8 cellular contexts compared by ENCODE assay signal in the genomic region with DNA sequence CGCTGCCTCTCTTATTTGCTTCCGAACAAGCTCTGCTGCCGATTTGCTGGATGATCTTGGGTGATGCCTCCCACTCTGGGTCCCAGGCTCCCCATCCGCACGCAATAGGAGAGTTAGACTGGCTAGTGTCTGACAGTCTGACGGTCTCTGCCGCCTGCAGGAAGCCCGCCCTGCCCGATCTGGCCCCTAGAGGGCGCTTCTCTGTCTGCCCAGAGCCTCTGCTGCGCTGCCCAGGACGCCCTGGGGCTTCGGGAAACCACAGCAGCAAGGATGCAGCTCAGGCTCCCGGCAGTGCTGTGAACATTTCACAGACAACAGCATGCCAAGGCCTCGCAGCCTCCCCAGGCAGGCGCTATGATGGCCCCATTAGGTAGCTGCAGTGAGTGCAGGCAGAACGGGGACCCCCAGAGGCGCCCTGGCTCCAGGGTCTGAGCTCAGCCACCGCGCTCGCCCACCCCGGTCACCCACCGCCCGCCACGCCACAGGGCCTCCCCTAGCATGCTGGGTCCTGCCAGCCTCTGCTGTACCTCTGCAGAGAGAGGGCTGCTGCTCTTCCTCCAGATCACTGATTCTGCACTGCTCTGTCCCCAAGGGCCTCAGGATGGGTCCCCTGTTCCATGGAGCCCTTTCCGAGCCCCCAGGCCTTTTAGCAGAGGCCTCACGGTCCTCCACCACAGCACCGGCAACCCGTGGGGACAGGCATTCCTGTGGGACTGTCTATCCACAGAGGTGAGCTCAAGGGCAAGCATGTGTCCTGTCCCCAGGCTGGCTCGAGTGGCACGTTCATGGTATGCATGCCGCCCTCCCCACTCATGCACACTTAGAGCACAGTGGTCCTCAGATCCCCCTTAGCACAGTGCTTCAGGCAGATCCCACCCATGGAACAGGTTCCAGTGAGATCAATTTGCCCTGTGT. TPM values are rescaled to one million over a fixed set of nuclear protein-coding genes. Genes with fewer than 3 reads are reported as not detected.
DNase-seq lines count a peak whose midpoint lies in the region; ATAC-seq and TF ChIP-seq lines count a peak whose summit lies in the region.

No MANE protein-coding gene starts in this region.

- H3K4me3 ChIP-seq in astrocyte of the spinal cord (ENCODE audit: low read depth, low read length): no peak overlapping the region
- no peak overlapping the region for H3K4me3 ChIP-seq in hepatocyte
- H3K4me3 ChIP-seq in skeletal muscle cell (ENCODE audit: low read depth, low read length): no peak overlapping the region

- in situ Hi-C loops in astrocyte of the spinal cord (cut with HindIII; ENCODE audit: low sequenced_read_pairs): no loop called here

- H4K20me1 ChIP-seq in hepatocyte (ENCODE audit: insufficient read depth, poor library complexity, severe bottlenecking): no peaks in the 10 kb centered on the region

- no peaks in the 10 kb centered on the region for H3K36me3 ChIP-seq in hepatocyte (replicated peaks; ENCODE audit: insufficient read depth, low read depth)

- no peak overlapping the region for H3K27ac ChIP-seq in hepatocyte

- H2AFZ ChIP-seq in hepatocyte: no peak overlapping the region

- no peaks in the 10 kb centered on the region for H3K9me2 ChIP-seq in hepatocyte (replicated peaks; ENCODE audit: insufficient read depth)

- no peaks in the 10 kb centered on the region for H3K27me3 ChIP-seq in hepatocyte

- H3K9me3 ChIP-seq in hepatocyte (ENCODE audit: low read depth): no peaks in the 10 kb centered on the region

- DNase-seq in NCI-H1694 (lab: John Stamatoyannopoulos, UW) (peak; percentile 57), UCSD-AML1 (lab: John Stamatoyannopoulos, UW; ENCODE audit: unreplicated experiment) (peak; percentile 86), astrocyte of the spinal cord (ENCODE audit: low read depth, low spot score) (peak; percentile 85), hepatocyte (ENCODE audit: low spot score) (peak; percentile 92), skeletal muscle cell (ENCODE audit: low read depth) (peak; percentile 45)

- ATAC-seq in HG03135 (IDR thresholded peaks at IDR 0.05; ENCODE audit: unreplicated experiment) (no peak), HG02973 (IDR thresholded peaks at IDR 0.05; ENCODE audit: unreplicated experiment) (no peak)

- H3K4me1 ChIP-seq in hepatocyte (ENCODE audit: insufficient read depth): peaks cover 15% of the 10 kb centered on the region

- no peak overlapping the region for H3K4me2 ChIP-seq in hepatocyte

- no peaks in the 10 kb centered on the region for H3K79me2 ChIP-seq in hepatocyte

- TF ChIP-seq CTCF in GM12874 (IDR thresholded peaks at IDR 0.05; ENCODE audit: insufficient read depth, low read depth, low read length) (peak; percentile 97), astrocyte of the spinal cord (IDR thresholded peaks at IDR 0.05; ENCODE audit: low read depth, low read length) (peak; percentile 98), hepatocyte (IDR thresholded peaks at IDR 0.05; ENCODE audit: poor library complexity) (peak; percentile 94)

- WGBS in hepatocyte (ENCODE audit: low lambda C conversion rate, missing lambda C conversion rate): 51% methylated on average over 32 of the region's 32 CpGs

RNA-seq across cellular contexts. Expression of a gene that starts 4.3 kb away (rescaled TPM):
- total RNA-seq in hepatocyte: 3.3 and 4.4 TPM in 2 replicates
- polyA plus RNA-seq in hepatocyte: 8.2 and 8.8 TPM in 2 replicates

RNA-seq across cellular contexts. Expression of a gene that starts 30.8 kb away (rescaled TPM):
- total RNA-seq in hepatocyte: not detected in 2 replicates
- polyA plus RNA-seq in hepatocyte: 0.63 and 1.6 TPM in 2 replicates

RNA-seq across cellular contexts. Expression of a gene that starts 57.5 kb away (rescaled TPM):
- 26.2 and 42.7 TPM in 2 replicates for total RNA-seq in hepatocyte
- 43.1 and 54.9 TPM in 2 replicates for polyA plus RNA-seq in hepatocyte
